8 cellular contexts compared by ENCODE assay signal in the genomic region with DNA sequence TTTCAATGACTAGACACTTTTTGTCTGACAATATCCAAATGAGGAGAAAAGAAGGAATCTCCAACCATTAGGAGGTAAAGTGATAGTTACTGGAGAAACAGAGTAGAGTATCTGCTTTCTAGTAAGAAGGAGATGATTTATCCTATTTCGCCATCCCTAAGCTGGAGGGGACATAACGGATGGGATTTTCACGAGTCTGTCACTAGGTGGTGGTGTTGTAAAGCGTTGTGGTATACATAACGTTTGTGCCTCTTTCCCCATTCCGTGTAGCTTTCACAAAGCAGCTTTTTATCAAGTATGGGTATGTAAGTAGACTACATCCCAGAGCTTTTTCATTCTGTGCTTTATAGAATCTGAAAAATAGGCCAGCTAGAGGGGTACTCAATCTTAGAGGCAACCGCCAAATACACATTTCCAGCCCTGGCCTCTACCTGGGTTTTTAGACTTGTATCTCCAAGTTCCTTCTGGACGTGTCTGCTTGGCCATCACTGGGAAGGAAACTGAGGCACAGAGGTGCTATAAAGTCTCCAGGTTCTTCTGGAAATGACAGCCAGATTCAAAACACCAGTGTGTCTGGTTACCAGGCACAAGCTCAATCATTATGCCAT. TPM values are rescaled to one million over a fixed set of nuclear protein-coding genes. Genes with fewer than 3 reads are reported as not detected.
DNase-seq lines count a peak whose midpoint lies in the region; ATAC-seq, FAIRE-seq and TF ChIP-seq lines count a peak whose summit lies in the region.

No MANE protein-coding gene starts in this region.

- POLR2A ChIA-PET in CD4-positive, alpha-beta T cell (lab: Charles Lee), result interaction anchor here (0.9 to 2.3 kb wide), 7 partner anchors 79 to 534 kb away, joined by 3 to 19 read pairs (median 10); a partner anchor contains a TSS

- no peaks in the 10 kb centered on the region for H3K36me3 Mint-ChIP-seq in CD4-positive, alpha-beta T cell (ENCODE audit: low read depth)
- H3K36me3 Mint-ChIP-seq in mesothelial cell of epicardium, result no peaks in the 10 kb centered on the region

- DNase-seq in CD4-positive, alpha-beta T cell, result peak in 7 of 10 experiments; percentile 6 to 45 (median 26)
- peak; percentile 78 for DNase-seq in NCI-H1092 (lab: John Stamatoyannopoulos, UW)
- DNase-seq in SHP77 treated with DMSO at 0.1 percent for 48 hours (lab: John Stamatoyannopoulos, UW), result peak; percentile 53
- peak; percentile 75 for DNase-seq in astrocyte of the spinal cord (ENCODE audit: low read depth, low spot score)
- DNase-seq in hepatocyte (ENCODE audit: low spot score), result peak; percentile 89
- peak; percentile 85 for DNase-seq in small intestine
- no peak for DNase-seq in mesothelial cell of epicardium (ENCODE audit: low spot score in 2 of 2, unreplicated experiment in 2 of 2)

- H3K4me3 ChIP-seq in astrocyte of the spinal cord (ENCODE audit: low read depth, low read length) (no peak overlapping the region), hepatocyte (no peak overlapping the region), small intestine (ENCODE audit: low read depth in 1 of 2, low read length in 2 of 2) (no peak overlapping the region)

- H3K9me2 ChIP-seq in hepatocyte (replicated peaks; ENCODE audit: insufficient read depth), result no peaks in the 10 kb centered on the region

- no peak overlapping the region for H3K27ac ChIP-seq in CD4-positive, alpha-beta T cell (ENCODE audit: low read depth, low read length)
- no peak overlapping the region for H3K27ac ChIP-seq in hepatocyte
- H3K27ac ChIP-seq in small intestine (ENCODE audit: low read depth in 1 of 2, low read length in 1 of 2), result no peak overlapping the region

- CTCF ChIA-PET in CD4-positive, alpha-beta T cell (lab: Charles Lee), result interaction anchor here (0.6 to 2.7 kb wide), 31 partner anchors 9 to 834 kb away, joined by 3 to 73 read pairs (median 4); a partner anchor contains a TSS

- H3K4me1 ChIP-seq in hepatocyte (ENCODE audit: insufficient read depth) (no peaks in the 10 kb centered on the region), small intestine (ENCODE audit: control insufficient read depth in 2 of 2, insufficient read depth in 1 of 2, low read depth in 1 of 2, low read length in 1 of 2) (no peaks in the 10 kb centered on the region)

- H3K4me3 Mint-ChIP-seq in CD4-positive, alpha-beta T cell, result no peak overlapping the region
- H3K4me3 Mint-ChIP-seq in mesothelial cell of epicardium, result no peak overlapping the region

- no peaks in the 10 kb centered on the region for H3K9me3 Mint-ChIP-seq in CD4-positive, alpha-beta T cell
- H3K9me3 Mint-ChIP-seq in mesothelial cell of epicardium, result no peaks in the 10 kb centered on the region

- 23% methylated on average over 8 of the region's 8 CpGs for WGBS in hepatocyte (ENCODE audit: low lambda C conversion rate, missing lambda C conversion rate)
- 20 to 21% (median 21%) methylated on average over 8 of the region's 8 CpGs for WGBS in small intestine, 3 donors

- TF ChIP-seq CTCF in CD4-positive, alpha-beta T cell (IDR thresholded peaks at IDR 0.05), result peak; percentile 93
- TF ChIP-seq CTCF in astrocyte of the spinal cord (IDR thresholded peaks at IDR 0.05; ENCODE audit: low read depth, low read length) (peak; percentile 72), hepatocyte (IDR thresholded peaks at IDR 0.05; ENCODE audit: poor library complexity) (peak; percentile 88), mesothelial cell of epicardium (IDR thresholded peaks at IDR 0.05; ENCODE audit: unreplicated experiment) (no peak)

- intact Hi-C loops in CD4-positive, alpha-beta T cell (cut with DNase I, micrococcal nuclease), result loop anchor here (1.0 to 5.0 kb wide), 5 partner anchors 89 to 834 kb away; no protein-coding TSS in a partner anchor

- H3K27ac Mint-ChIP-seq in CD4-positive, alpha-beta T cell, result no peak overlapping the region
- no peak overlapping the region for H3K27ac Mint-ChIP-seq in mesothelial cell of epicardium

- peaks cover 33% of the 10 kb centered on the region for H3K27me3 Mint-ChIP-seq in CD4-positive, alpha-beta T cell
- H3K27me3 Mint-ChIP-seq in mesothelial cell of epicardium (ENCODE audit: low read depth), result peaks cover 8% of the 10 kb centered on the region

- H3K27me3 ChIP-seq in CD4-positive, alpha-beta T cell (ENCODE audit: control insufficient read depth, insufficient read depth, low read length), result no peaks in the 10 kb centered on the region
- H3K27me3 ChIP-seq in hepatocyte (no peaks in the 10 kb centered on the region), small intestine (ENCODE audit: control insufficient read depth in 2 of 2, insufficient read depth in 2 of 2, low read length in 2 of 2) (no peaks in the 10 kb centered on the region)

- no peaks in the 10 kb centered on the region for H3K79me2 ChIP-seq in hepatocyte

- H3K4me2 ChIP-seq in hepatocyte, result no peak overlapping the region

- no peaks in the 10 kb centered on the region for H4K20me1 ChIP-seq in hepatocyte (ENCODE audit: insufficient read depth, poor library complexity, severe bottlenecking)

- in situ Hi-C loops in astrocyte of the spinal cord (cut with HindIII; ENCODE audit: low sequenced_read_pairs), result no loop called here

- H3K4me1 Mint-ChIP-seq in CD4-positive, alpha-beta T cell (ENCODE audit: low read depth), result no peaks in the 10 kb centered on the region
- peaks cover 9% of the 10 kb centered on the region for H3K4me1 Mint-ChIP-seq in mesothelial cell of epicardium

- no peaks in the 10 kb centered on the region for H3K9me3 ChIP-seq in CD4-positive, alpha-beta T cell (ENCODE audit: control insufficient read depth, low read length)
- H3K9me3 ChIP-seq in hepatocyte (ENCODE audit: low read depth) (no peaks in the 10 kb centered on the region), small intestine (ENCODE audit: control insufficient read depth, low read depth) (no peaks in the 10 kb centered on the region)

- H2AFZ ChIP-seq in hepatocyte, result no peak overlapping the region

- peak; percentile 97 for ATAC-seq in CD4-positive, alpha-beta T cell (ENCODE audit: poor library complexity)
- ATAC-seq in GM19395 (IDR thresholded peaks at IDR 0.05; ENCODE audit: unreplicated experiment), result peak; percentile 74

- H3K36me3 ChIP-seq in hepatocyte (replicated peaks; ENCODE audit: insufficient read depth, low read depth) (no peaks in the 10 kb centered on the region), small intestine (ENCODE audit: control insufficient read depth in 2 of 2, insufficient read depth in 2 of 2, low read length in 2 of 2) (no peaks in the 10 kb centered on the region)

- FAIRE-seq in small intestine (lab: Jason Lieb, UNC), result no peak

RNA-seq across cellular contexts. Expression of a gene that starts 33.3 kb away (rescaled TPM):
- not detected for total RNA-seq in CD4-positive, alpha-beta T cell
- 35.4 and 47.5 TPM in 2 replicates for total RNA-seq in hepatocyte
- 45.3 and 49.7 TPM in 2 replicates for polyA plus RNA-seq in hepatocyte
- polyA plus RNA-seq in small intestine, result 100 to 1,000 TPM; 128 to 379 (median 329) TPM
- 1.2 to 1.5 TPM (median 1.4 TPM) in 3 replicates for total RNA-seq in mesothelial cell of epicardium

Comparison
In these comparisons a context has a peak if more than half of its experiments do, and no peak if none do; other contexts are left out.
1. DNase-seq: peak in CD4-positive, alpha-beta T cell (7 of 10), NCI-H1092 (single experiment), SHP77 treated with DMSO at 0.1 percent for 48 hours (single experiment), astrocyte of the spinal cord (single experiment), hepatocyte (single experiment) and small intestine (single experiment); none in mesothelial cell of epicardium (0 of 2).
2. RNA of a gene that starts 33.3 kb away (total RNA-seq): 35.4 to 47.5 TPM in hepatocyte; 1.2 to 1.5 TPM in mesothelial cell of epicardium and not detected in CD4-positive, alpha-beta T cell; every median in the first group is over 10 times any median in the second.